In genomic region chr2:238787507-238787906, GRCh38 we compare ENCODE assay signal across 14 cellular contexts.
A peak's percentile ranks its signal among the peaks of the same experiment; 100 is the strongest.
DNase-seq lines count a peak whose midpoint lies in the region; ATAC-seq and TF ChIP-seq lines count a peak whose summit lies in the region.
"Had no signal": no experiment of that assay in that cellular context is flagged by ENCODE, and none has a peak within 500 bp of the region (broad histone marks: within the 10 kb centered on the region; RNA-seq: fewer than 3 reads in every experiment).

No MANE protein-coding gene starts in this region.

- DNase-seq in breast epithelium (ENCODE audit: low spot score in 2 of 2) (no peak), mammary epithelial cell (no peak), adipocyte (ENCODE audit: low read depth) (no peak), LoVo (ENCODE audit: low spot score) (no peak), NCI-H345 (lab: John Stamatoyannopoulos, UW) (no peak), NCI-H1417 (lab: John Stamatoyannopoulos, UW) (no peak)
- DNase-seq: CD4-positive, alpha-beta memory T cell; DMS79; Karpas-422; NCI-H2029; NCI-H524; PC-3 had no signal

- H4K20me1 ChIP-seq in mammary epithelial cell (ENCODE audit: insufficient read depth, low read length) = no peaks in the 10 kb centered on the region

- H3K9me3 ChIP-seq in breast epithelium (no peaks in the 10 kb centered on the region), mammary epithelial cell (replicated peaks; ENCODE audit: insufficient read depth, low read length) (no peaks in the 10 kb centered on the region), adipocyte (ENCODE audit: control insufficient read depth, low read length) (no peaks in the 10 kb centered on the region), mucosa of rectum (ENCODE audit: control insufficient read depth in 2 of 2, low read length in 2 of 2) (no peaks in the 10 kb centered on the region)

- in situ Hi-C loops in mammary epithelial cell (cut with MboI; ENCODE audit: low sequenced_read_pairs in 2 of 2) = loop anchor here (10.0 to 25.0 kb wide), 3 partner anchors 73 to 425 kb away; no protein-coding TSS in a partner anchor

- BruUV-seq in mammary epithelial cell (replicated peaks; lab: Mats Ljungman, UMichigan) = no TSS peak

- no peak for TF ChIP-seq CTCF in breast epithelium (IDR thresholded peaks at IDR 0.05)
- no peak for TF ChIP-seq CTCF in mammary epithelial cell (conservative IDR thresholded peaks at IDR 0.05 in 1 of 2, IDR thresholded peaks at IDR 0.05 in 1 of 2; ENCODE audit: extremely low read depth in 1 of 2, insufficient read depth in 1 of 2, low read depth in 1 of 2, low read length in 2 of 2)

- intact Hi-C loops in breast epithelium (cut with DNase I; ENCODE audit: low total_unique reads) (no loop called here), mammary epithelial cell (cut with micrococcal nuclease) (loop anchor here (5.0 to 10.0 kb wide), 2 partner anchors 325 to 523 kb away; no protein-coding TSS in a partner anchor)

- H3K27me3 ChIP-seq in breast epithelium = no peaks in the 10 kb centered on the region
- H3K27me3 ChIP-seq in mammary epithelial cell (ENCODE audit: insufficient read depth, low read length) = no peaks in the 10 kb centered on the region
- H3K27me3 ChIP-seq in adipocyte (replicated peaks; ENCODE audit: control insufficient read depth, insufficient read depth, low read length) = no peaks in the 10 kb centered on the region
- H3K27me3 ChIP-seq in mucosa of rectum (ENCODE audit: control insufficient read depth in 2 of 2, insufficient read depth in 2 of 2, low read length in 2 of 2) = peaks cover 0 to 4% of the 10 kb centered on the region in 2 donors

- ATAC-seq in HG03442 (IDR thresholded peaks at IDR 0.05; ENCODE audit: unreplicated experiment) = no peak
- ATAC-seq: PC-3 had no signal

- H3K4me2 ChIP-seq in mammary epithelial cell (ENCODE audit: insufficient read depth, low read depth, low read length) = no peak overlapping the region

- CTCF ChIA-PET in mammary epithelial cell (lab: Charles Lee; ENCODE audit: low non-redundant PET) = no interaction called here

- H3K36me3 ChIP-seq in breast epithelium = no peaks in the 10 kb centered on the region
- H3K36me3 ChIP-seq in mammary epithelial cell (ENCODE audit: insufficient read depth, low read length) = no peaks in the 10 kb centered on the region
- H3K36me3 ChIP-seq in adipocyte (ENCODE audit: control insufficient read depth, insufficient read depth, low read length, severe bottlenecking) = no peaks in the 10 kb centered on the region
- H3K36me3 ChIP-seq in mucosa of rectum (ENCODE audit: control insufficient read depth in 2 of 2, insufficient read depth in 2 of 2, low read length in 2 of 2) = no peaks in the 10 kb centered on the region

- no peaks in the 10 kb centered on the region for H3K79me2 ChIP-seq in mammary epithelial cell (ENCODE audit: insufficient read depth, low read length)

- H3K4me3 ChIP-seq in breast epithelium (peak overlapping the region in 2 of 3 donors; percentile 19 to 41), mammary epithelial cell (replicated peaks in 1 of 3; ENCODE audit: insufficient read depth in 1 of 3, low read depth in 2 of 3, low read length in 3 of 3) (no peak overlapping the region), adipocyte (ENCODE audit: low read length) (peak overlapping the region; percentile 75), mucosa of rectum (ENCODE audit: low read length in 2 of 2) (no peak overlapping the region)

- dilution Hi-C loops in mammary epithelial cell (cut with HindIII; ENCODE audit: low sequenced_read_pairs) = loop anchor here (5.0 to 25.0 kb wide), 2 partner anchors 70 to 275 kb away; no protein-coding TSS in a partner anchor

- H3K4me1 ChIP-seq in breast epithelium = no peaks in the 10 kb centered on the region
- H3K4me1 ChIP-seq in mammary epithelial cell (ENCODE audit: insufficient read depth, low read length) = no peaks in the 10 kb centered on the region
- peaks cover 32% of the 10 kb centered on the region for H3K4me1 ChIP-seq in adipocyte (ENCODE audit: control insufficient read depth, insufficient read depth, low read length)
- no peaks in the 10 kb centered on the region for H3K4me1 ChIP-seq in mucosa of rectum (ENCODE audit: control insufficient read depth in 2 of 2, insufficient read depth in 2 of 2, low read length in 2 of 2)

- no peak overlapping the region for H2AFZ ChIP-seq in mammary epithelial cell (ENCODE audit: low read depth, low read length)

- peak overlapping the region in 1 of 2 donors; percentile 55 for H3K27ac ChIP-seq in breast epithelium
- no peak overlapping the region for H3K27ac ChIP-seq in mammary epithelial cell (ENCODE audit: insufficient read depth, low read depth, low read length)
- H3K27ac ChIP-seq in mucosa of rectum (ENCODE audit: low read depth in 2 of 2, low read length in 2 of 2) = peak overlapping the region; percentile 12 to 27

- TF ChIP-seq POLR2A in breast epithelium (IDR thresholded peaks at IDR 0.05) = no peak

- 91% methylated on average over 4 of the region's 4 CpGs for WGBS in mammary epithelial cell (ENCODE audit: low coverage, missing lambda C conversion rate)

- no peak overlapping the region for H3K9ac ChIP-seq in mammary epithelial cell (ENCODE audit: insufficient read depth, low read length)
- H3K9ac ChIP-seq in adipocyte (ENCODE audit: low read length) = peak overlapping the region; percentile 88
- H3K9ac ChIP-seq in mucosa of rectum (ENCODE audit: low read depth in 1 of 2, low read length in 2 of 2) = peak overlapping the region in 1 of 2 donors; percentile 7

Comparison
In these comparisons a context has a peak if more than half of its experiments do, and no peak if none do; other contexts are left out.
1. H3K4me3 ChIP-seq: peak in breast epithelium (2 of 3) and adipocyte (single experiment); none in mammary epithelial cell (0 of 3) and mucosa of rectum (0 of 2).